8 cellular contexts compared by ENCODE assay signal in genomic region chr16:74743668-74744299, GRCh38. TPM values are rescaled to one million over a fixed set of nuclear protein-coding genes. Genes with fewer than 3 reads are reported as not detected.
DNase-seq lines count a peak whose midpoint lies in the region; ATAC-seq, FAIRE-seq and TF ChIP-seq lines count a peak whose summit lies in the region.

No MANE protein-coding gene starts in this region.

- H2BK20ac ChIP-seq in H1 (ENCODE audit: low read length) = no peak overlapping the region

- H3K9me3 ChIP-seq in H1 (ENCODE audit: insufficient read depth in 2 of 2, low read depth in 1 of 2, low read length in 1 of 2) (no peaks in the 10 kb centered on the region), prostate gland (no peaks in the 10 kb centered on the region)

- no peaks in the 10 kb centered on the region for H3K9me3 Mint-ChIP-seq in effector memory CD8-positive, alpha-beta T cell

- H3K4me3 Mint-ChIP-seq in effector memory CD8-positive, alpha-beta T cell = no peak overlapping the region

- no peaks in the 10 kb centered on the region for H3K79me2 ChIP-seq in H1 (ENCODE audit: control insufficient read depth in 1 of 2, insufficient read depth in 2 of 2, low read length in 2 of 2)

- CTCF ChIA-PET in H1 (lab: Charles Lee; ENCODE audit: partially characterized antibody) (interaction anchor here (0.7 to 32.9 kb wide), 2 partner anchors 10 to 24 kb away, joined by 3 to 576 read pairs; no protein-coding TSS in a partner anchor), GM10248 (lab: Yijun Ruan, JAX) (no interaction called here)

- H3K27me3 ChIP-seq in H1 (replicated peaks in 1 of 4; ENCODE audit: control insufficient read depth in 3 of 4, extremely low read depth in 1 of 4, insufficient read depth in 3 of 4, low read length in 3 of 4) (no peaks in the 10 kb centered on the region), prostate gland (replicated peaks; ENCODE audit: insufficient read depth) (no peaks in the 10 kb centered on the region)

- no peak for FAIRE-seq in H1 (lab: Jason Lieb, UNC)

- H3K4me1 ChIP-seq in H1 (replicated peaks in 1 of 4; ENCODE audit: control insufficient read depth in 3 of 4, insufficient read depth in 4 of 4, low read length in 3 of 4) = peaks cover 0 to 11% (median 4%) of the 10 kb centered on the region in 4 experiments; a peak in 4 of 7 replicates
- H3K4me1 ChIP-seq in prostate gland (replicated peaks) = peaks cover 3% of the 10 kb centered on the region

- no peak overlapping the region for H3K27ac ChIP-seq in H1 (ENCODE audit: low read depth, low read length)
- peak overlapping the region; percentile 80 to 82 for H3K27ac ChIP-seq in prostate gland

- DNase-seq in DMS79 treated with DMSO at 0.1 percent for 48 hours (lab: John Stamatoyannopoulos, UW) = peak; percentile 74
- DNase-seq in NCI-H2227 (lab: John Stamatoyannopoulos, UW; ENCODE audit: unreplicated experiment) = peak; percentile 70
- DNase-seq in H1 (ENCODE audit: low read depth in 1 of 2, low spot score in 2 of 2) = no peak
- peak; percentile 88 for DNase-seq in prostate gland (ENCODE audit: low spot score)
- no peak for DNase-seq in effector memory CD8-positive, alpha-beta T cell
- no peak for DNase-seq in GM10248 (ENCODE audit: extremely low spot score)
- no peak for DNase-seq in dermis blood vessel endothelial cell
- no peak for DNase-seq in activated CD4-positive, alpha-beta T cell treated with anti-CD3 and anti-CD28 coated beads for 48 hours

- no peak overlapping the region for H3K27ac Mint-ChIP-seq in effector memory CD8-positive, alpha-beta T cell

- H3K14ac ChIP-seq in H1 (ENCODE audit: insufficient read length) = no peak overlapping the region

- peaks cover 2% of the 10 kb centered on the region for H3K36me3 Mint-ChIP-seq in effector memory CD8-positive, alpha-beta T cell (ENCODE audit: insufficient read depth)

- H3K27me3 Mint-ChIP-seq in effector memory CD8-positive, alpha-beta T cell = peaks cover 14 to 23% of the 10 kb centered on the region in 2 donors

- no peak for TF ChIP-seq EP300 in H1 (IDR thresholded peaks at IDR 0.05; ENCODE audit: borderline replicate concordance in 1 of 2, low read depth in 2 of 2, low read length in 2 of 2)

- H2BK15ac ChIP-seq in H1 (ENCODE audit: low read length) = peak overlapping the region; percentile 8; the same call in 1 of the 2 replicates

- H3K4ac ChIP-seq in H1 (replicated peaks; ENCODE audit: insufficient read length, low read depth, low read length) = no peak overlapping the region

- H4K91ac ChIP-seq in H1 (replicated peaks; ENCODE audit: insufficient read length, low read length) = no peak overlapping the region

- ATAC-seq in effector memory CD8-positive, alpha-beta T cell (replicated peaks) = no peak

- intact Hi-C loops in prostate gland (cut with DNase I) = no loop called here

- no peak overlapping the region for H3K56ac ChIP-seq in H1 (replicated peaks; ENCODE audit: insufficient read length, low read depth, low read length)

- no peak overlapping the region for H4K8ac ChIP-seq in H1 (ENCODE audit: extremely low read depth, insufficient read depth, low read length)

- TF ChIP-seq POLR2A in H1 (IDR thresholded peaks at IDR 0.05; ENCODE audit: control extremely low read depth in 1 of 2, low read depth in 2 of 2, low read length in 2 of 2) (no peak), prostate gland (IDR thresholded peaks at IDR 0.05) (peak; percentile 64)

- H4K20me1 ChIP-seq in H1 (replicated peaks in 1 of 2; ENCODE audit: control insufficient read depth in 1 of 2, insufficient read depth in 2 of 2, low read length in 2 of 2) = no peaks in the 10 kb centered on the region

- H3K23me2 ChIP-seq in H1 (ENCODE audit: low read depth, low read length) = peaks cover 2% of the 10 kb centered on the region; the same call in 1 of the 2 replicates

- WGBS in H1 (ENCODE audit: extremely low coverage in 1 of 2, insufficient coverage in 1 of 2, insufficient read length in 1 of 2, insufficient replicate concordance in 2 of 2, low coverage in 1 of 2, low lambda C conversion rate in 2 of 2, missing lambda C conversion rate in 1 of 2), 2 experiments = 89% methylated on average over 15 of the region's 15 CpGs; no CpG with 5 or more reads in 1 of the 2 experiments
- WGBS in prostate gland = 27% methylated on average over 15 of the region's 15 CpGs

- no peaks in the 10 kb centered on the region for H3K79me1 ChIP-seq in H1 (ENCODE audit: low read depth, low read length)

- POLR2A ChIA-PET in H1 (lab: Charles Lee; ENCODE audit: partially characterized antibody) = no interaction called here
- POLR2A ChIA-PET in GM10248 (lab: Yijun Ruan, JAX) = no interaction called here

- no peak overlapping the region for H3K9ac ChIP-seq in H1 (replicated peaks in 1 of 4; ENCODE audit: extremely low read depth in 1 of 4, low read depth in 3 of 4, low read length in 3 of 4)

- TF ChIP-seq CTCF in H1 (IDR thresholded peaks at IDR 0.05; ENCODE audit: control extremely low read depth in 1 of 3, insufficient read depth in 1 of 3, low read depth in 1 of 3, low read length in 3 of 3) = no peak
- no peak for TF ChIP-seq CTCF in prostate gland (IDR thresholded peaks at IDR 0.05)
- TF ChIP-seq CTCF in GM10248 (IDR thresholded peaks at IDR 0.05; ENCODE audit: control extremely low read depth, extremely low read depth, low read depth, missing control alignments) = no peak

- H3K18ac ChIP-seq in H1 (ENCODE audit: extremely low read depth, low read length) = no peak overlapping the region

- H2BK12ac ChIP-seq in H1 (ENCODE audit: low read depth, low read length) = no peak overlapping the region

- H2BK120ac ChIP-seq in H1 (replicated peaks; ENCODE audit: low read depth, low read length) = no peak overlapping the region

- H3K4me3 ChIP-seq in H1 (ENCODE audit: extremely low read depth in 1 of 4, insufficient read depth in 2 of 4, low read depth in 3 of 4, low read length in 4 of 4) = no peak overlapping the region
- no peak overlapping the region for H3K4me3 ChIP-seq in prostate gland

- no peaks in the 10 kb centered on the region for H3K4me1 Mint-ChIP-seq in effector memory CD8-positive, alpha-beta T cell (ENCODE audit: low read depth in 2 of 2)

- no peak for TF ChIP-seq RAD21 in H1 (IDR thresholded peaks at IDR 0.05 in 1 of 2, conservative IDR thresholded peaks at IDR 0.05 in 1 of 2; ENCODE audit: low read depth in 2 of 2, low read length in 2 of 2)

- H4K5ac ChIP-seq in H1 (ENCODE audit: insufficient read length, low read depth, low read length) = no peak overlapping the region

- no peak overlapping the region for H2AK5ac ChIP-seq in H1 (ENCODE audit: low read depth, low read length)

- H2AFZ ChIP-seq in H1 (ENCODE audit: low read length) = 0 out of 2 replicates have a peak overlapping the region, but pooled peaks have one; percentile 8

- H3K23ac ChIP-seq in H1 (ENCODE audit: insufficient read length) = no peak overlapping the region

- H3K4me2 ChIP-seq in H1 (ENCODE audit: insufficient read depth in 1 of 2, low read depth in 2 of 2, low read length in 2 of 2) = no peak overlapping the region

- H3K36me3 ChIP-seq in H1 (ENCODE audit: control insufficient read depth in 2 of 4, insufficient read depth in 4 of 4, low read length in 3 of 4) = no peaks in the 10 kb centered on the region
- H3K36me3 ChIP-seq in prostate gland = no peaks in the 10 kb centered on the region

- H2BK5ac ChIP-seq in H1 (ENCODE audit: low read depth, low read length) = 0 out of 2 replicates have a peak overlapping the region, but pooled peaks have one; percentile 19

TF ChIP-seq in H1, 55 proteins besides CTCF, POLR2A, EP300 and RAD21:
- TF ChIP-seq RBBP5 (IDR thresholded peaks at IDR 0.05; ENCODE audit: borderline replicate concordance, low read depth, low read length) = no peak
- no peak for TF ChIP-seq EGR1 (IDR thresholded peaks at IDR 0.05; ENCODE audit: borderline replicate concordance, low read depth, low read length)
- no peak for TF ChIP-seq CHD1 (IDR thresholded peaks at IDR 0.05; ENCODE audit: low read depth, low read length)
- TF ChIP-seq SIRT6 (IDR thresholded peaks at IDR 0.05; ENCODE audit: low read length) = no peak
- TF ChIP-seq CBX5 (IDR thresholded peaks at IDR 0.05; ENCODE audit: low read depth, low read length) = no peak
- no peak for TF ChIP-seq SP4 (IDR thresholded peaks at IDR 0.05; ENCODE audit: low read length)
- no peak for TF ChIP-seq SP1 (IDR thresholded peaks at IDR 0.05; ENCODE audit: low read depth, low read length)
- no peak for TF ChIP-seq KDM4A (IDR thresholded peaks at IDR 0.05; ENCODE audit: low read depth, low read length, severe bottlenecking)
- TF ChIP-seq TAF7 (optimal IDR thresholded peaks at IDR 0.05; ENCODE audit: borderline replicate concordance, low read depth, low read length) = no peak

RNA-seq across cellular contexts. Expression of gene FA2H, which starts 30.8 kb away (rescaled TPM):
- total RNA-seq in H1 (2021; fragmentation: NEBNext Ultra II Directional; extraction: Animal tissue kit (Norgen Biotek cat#: 25700)) = 1.6 and 2.1 TPM in 2 replicates
- polyA plus RNA-seq in H1 (2011; rRNA removed) = 2.5 and 3.0 TPM in 2 replicates
- 0.93 TPM for polyA plus RNA-seq in H1 (2011; cell fraction: cytosol; rRNA removed)
- 3.6 TPM for polyA plus RNA-seq in H1 (2011; cell fraction: nucleus; rRNA removed)
- 1.4 to 3.3 TPM (median 2.5 TPM) in 4 replicates for polyA plus RNA-seq in H1 (2012, experiment 1 of 2)
- polyA plus RNA-seq in H1 (2012, experiment 2 of 2) = 2.0 TPM
- 2.5 TPM for polyA plus RNA-seq in H1 (2013, experiment 1 of 2)
- polyA plus RNA-seq in H1 (2013, experiment 2 of 2) = 3.8 TPM
- polyA minus RNA-seq in H1 (2011; rRNA and poly(A)+ RNA removed) = 2.4 and 4.4 TPM in 2 replicates
- 1.4 TPM for polyA minus RNA-seq in H1 (2011; cell fraction: cytosol; rRNA and poly(A)+ RNA removed)
- polyA minus RNA-seq in H1 (2011; cell fraction: nucleus; rRNA and poly(A)+ RNA removed) = 0.90 TPM
- total RNA-seq in prostate gland (1 to 10 TPM; 3.0 to 4.5 TPM), dermis blood vessel endothelial cell (not detected in 2 replicates)

RNA-seq across cellular contexts. Expression of gene MLKL, which starts 43.1 kb away (rescaled TPM):
- 1.6 and 2.3 TPM in 2 replicates for total RNA-seq in H1 (2021; fragmentation: NEBNext Ultra II Directional; extraction: Animal tissue kit (Norgen Biotek cat#: 25700))
- 1.5 and 2.1 TPM in 2 replicates for polyA plus RNA-seq in H1 (2011; rRNA removed)
- polyA plus RNA-seq in H1 (2011; cell fraction: cytosol; rRNA removed) = 2.5 TPM
- 2.5 TPM for polyA plus RNA-seq in H1 (2011; cell fraction: nucleus; rRNA removed)
- polyA plus RNA-seq in H1 (2012, experiment 1 of 2) = 3.8 to 4.3 TPM (median 4.0 TPM) in 4 replicates
- polyA plus RNA-seq in H1 (2012, experiment 2 of 2) = 0.72 TPM
- 1.6 TPM for polyA plus RNA-seq in H1 (2013, experiment 1 of 2)
- polyA plus RNA-seq in H1 (2013, experiment 2 of 2) = 1.2 TPM
- polyA minus RNA-seq in H1 (2011; rRNA and poly(A)+ RNA removed) = 2.0 and 3.0 TPM in 2 replicates
- polyA minus RNA-seq in H1 (2011; cell fraction: cytosol; rRNA and poly(A)+ RNA removed) = 1.8 TPM
- polyA minus RNA-seq in H1 (2011; cell fraction: nucleus; rRNA and poly(A)+ RNA removed) = 3.1 TPM
- 1 to 10 TPM; 7.0 to 8.6 TPM for total RNA-seq in prostate gland
- total RNA-seq in dermis blood vessel endothelial cell = 21.8 and 35.3 TPM in 2 replicates

Comparison
In these comparisons a context has a peak if more than half of its experiments do, and no peak if none do; other contexts are left out.
1. DNase-seq: peak in DMS79 treated with DMSO at 0.1 percent for 48 hours (single experiment), NCI-H2227 (single experiment) and prostate gland (single experiment); none in H1 (0 of 2), effector memory CD8-positive, alpha-beta T cell (0 of 3), GM10248 (single experiment), dermis blood vessel endothelial cell (single experiment) and activated CD4-positive, alpha-beta T cell treated with anti-CD3 and anti-CD28 coated beads for 48 hours (single experiment).